ENCODE assay signal across 18 cellular contexts in the genomic region with DNA sequence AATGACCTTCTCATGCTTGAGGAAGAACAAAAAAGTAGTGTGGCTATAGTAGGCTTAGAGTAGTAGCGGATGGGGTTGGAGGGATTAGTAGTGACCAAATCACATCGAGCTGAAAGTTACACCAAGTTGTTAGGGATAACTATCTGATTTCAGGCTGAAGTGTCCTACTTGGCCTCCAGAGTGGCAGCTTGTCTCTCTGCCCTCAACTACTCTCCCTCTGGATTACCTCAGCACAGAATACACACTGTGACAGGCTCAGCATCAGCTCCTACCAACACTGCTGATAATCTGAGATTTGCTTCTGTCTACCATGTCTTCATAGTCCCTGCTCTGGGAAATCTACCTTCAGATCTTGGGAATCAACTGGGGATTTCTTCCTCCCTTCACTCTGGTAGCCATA.
DNase-seq lines count a peak whose midpoint lies in the region; FAIRE-seq and TF ChIP-seq lines count a peak whose summit lies in the region.
"Had no signal": no experiment of that assay in that cellular context is flagged by ENCODE, and none has a peak within 500 bp of the region (broad histone marks: within the 10 kb centered on the region; RNA-seq: fewer than 3 reads in every experiment).

No MANE protein-coding gene starts in this region.

- H2BK15ac ChIP-seq in H1 (ENCODE audit: low read length): no peak overlapping the region

- H3K23ac ChIP-seq in H1 (ENCODE audit: insufficient read length): no peak overlapping the region

- H3K36me3 Mint-ChIP-seq in neural progenitor cell: peaks cover 22% of the 10 kb centered on the region

- H3F3A ChIP-seq in neural progenitor cell (ENCODE audit: low read depth): no peaks in the 10 kb centered on the region

- no peak overlapping the region for H2BK120ac ChIP-seq in H1 (replicated peaks; ENCODE audit: low read depth, low read length)

- TF ChIP-seq RAD21 in H1 (IDR thresholded peaks at IDR 0.05 in 1 of 2, conservative IDR thresholded peaks at IDR 0.05 in 1 of 2; ENCODE audit: low read depth in 2 of 2, low read length in 2 of 2): no peak

- H3K27ac ChIP-seq in H1 (ENCODE audit: low read depth, low read length) (no peak overlapping the region), neural progenitor cell (no peak overlapping the region)
- H3K27ac ChIP-seq: 22Rv1, A549, C4-2B had no signal

- H3K9me3 ChIP-seq in H1 (ENCODE audit: insufficient read depth in 2 of 2, low read depth in 1 of 2, low read length in 1 of 2) (peaks cover 0 to 4% of the 10 kb centered on the region in 2 experiments; a peak in 2 of 4 replicates), neural progenitor cell (ENCODE audit: low read depth) (peaks cover 6% of the 10 kb centered on the region)

- no peak overlapping the region for H3K4me3 ChIP-seq in H1 (ENCODE audit: extremely low read depth in 1 of 4, insufficient read depth in 2 of 4, low read depth in 3 of 4, low read length in 4 of 4)
- H3K4me3 ChIP-seq in neural progenitor cell: no peak overlapping the region
- H3K4me3 ChIP-seq: A549, GM12878, HAP-1 had no signal

- H3K27ac Mint-ChIP-seq in neural progenitor cell: peak overlapping the region; percentile 40
- H3K27ac Mint-ChIP-seq: CD4-positive, alpha-beta T cell had no signal

- H3K4me1 Mint-ChIP-seq in neural progenitor cell: peaks cover 20% of the 10 kb centered on the region

- DNase-seq in DMS53 (lab: John Stamatoyannopoulos, UW) (peak; percentile 39), DMS53 treated with DMSO at 0.1 percent for 48 hours (lab: John Stamatoyannopoulos, UW; ENCODE audit: unreplicated experiment) (no peak), H1 (ENCODE audit: low read depth in 1 of 2, low spot score in 2 of 2) (no peak), neural progenitor cell (ENCODE audit: low spot score) (no peak), frontal cortex (ENCODE audit: low spot score in 2 of 2) (no peak)
- no peak for DNase-seq in stimulated activated CD4-positive, alpha-beta T cell treated with anti-CD3 and anti-CD28 coated beads, Interleukin-15, amount 100 ng/mL, for 24 hours
- DNase-seq in activated naive CD4-positive, alpha-beta T cell treated with anti-CD3 and anti-CD28 coated beads, Interleukin-2, amount 50 U/mL, for 16 hours: no peak
- DNase-seq: AML-193; Caco-2; CD4-positive, alpha-beta T cell; DMS79 treated with DMSO at 0.1 percent for 48 hours; EL had no signal

- H3K4ac ChIP-seq in H1 (replicated peaks; ENCODE audit: insufficient read length, low read depth, low read length): no peak overlapping the region

- H4K20me1 ChIP-seq in H1 (replicated peaks in 1 of 2; ENCODE audit: control insufficient read depth in 1 of 2, insufficient read depth in 2 of 2, low read length in 2 of 2) (no peaks in the 10 kb centered on the region), neural progenitor cell (ENCODE audit: low read depth) (no peaks in the 10 kb centered on the region)

- no peak for TF ChIP-seq POLR2A in H1 (IDR thresholded peaks at IDR 0.05; ENCODE audit: control extremely low read depth in 1 of 2, low read depth in 2 of 2, low read length in 2 of 2)

- H2BK12ac ChIP-seq in H1 (ENCODE audit: low read depth, low read length): no peak overlapping the region

- H2AK5ac ChIP-seq in H1 (ENCODE audit: low read depth, low read length): no peak overlapping the region

- peaks cover 5% of the 10 kb centered on the region for H3K27me3 Mint-ChIP-seq in neural progenitor cell (ENCODE audit: insufficient read depth, low read depth)
- H3K27me3 Mint-ChIP-seq: CD4-positive, alpha-beta T cell had no signal

- H3K9me3 Mint-ChIP-seq in neural progenitor cell: peaks cover 56% of the 10 kb centered on the region

- no peak overlapping the region for H2BK5ac ChIP-seq in H1 (ENCODE audit: low read depth, low read length)

- POLR2A ChIA-PET in H1 (lab: Charles Lee; ENCODE audit: partially characterized antibody): no interaction called here

- peaks cover 0 to 3% (median under 1%) of the 10 kb centered on the region in 4 experiments; a peak in 2 of 7 replicates for H3K4me1 ChIP-seq in H1 (replicated peaks in 1 of 4; ENCODE audit: control insufficient read depth in 3 of 4, insufficient read depth in 4 of 4, low read length in 3 of 4)
- peaks cover 12% of the 10 kb centered on the region for H3K4me1 ChIP-seq in neural progenitor cell
- H3K4me1 ChIP-seq: A549, HAP-1 had no signal

- no peak overlapping the region for H4K8ac ChIP-seq in H1 (ENCODE audit: extremely low read depth, insufficient read depth, low read length)

- CTCF ChIA-PET in H1 (lab: Charles Lee; ENCODE audit: partially characterized antibody): no interaction called here

- H4K91ac ChIP-seq in H1 (replicated peaks; ENCODE audit: insufficient read length, low read length): no peak overlapping the region

- WGBS in H1 (ENCODE audit: extremely low coverage in 1 of 2, insufficient coverage in 1 of 2, insufficient read length in 1 of 2, insufficient replicate concordance in 2 of 2, low coverage in 1 of 2, low lambda C conversion rate in 2 of 2, missing lambda C conversion rate in 1 of 2), 2 experiments: 81% methylated on average over 2 of the region's 2 CpGs; no CpG with 5 or more reads in 1 of the 2 experiments

- H3K23me2 ChIP-seq in H1 (ENCODE audit: low read depth, low read length): no peaks in the 10 kb centered on the region

- H3K4me2 ChIP-seq in H1 (ENCODE audit: insufficient read depth in 1 of 2, low read depth in 2 of 2, low read length in 2 of 2): no peak overlapping the region
- no peak overlapping the region for H3K4me2 ChIP-seq in neural progenitor cell
- H3K4me2 ChIP-seq: A549 had no signal

- H3K18ac ChIP-seq in H1 (ENCODE audit: extremely low read depth, low read length): no peak overlapping the region

- no peak overlapping the region for H2BK20ac ChIP-seq in H1 (ENCODE audit: low read length)

- H3K14ac ChIP-seq in H1 (ENCODE audit: insufficient read length): no peak overlapping the region

- H3K27me3 ChIP-seq in H1 (replicated peaks in 1 of 4; ENCODE audit: control insufficient read depth in 3 of 4, extremely low read depth in 1 of 4, insufficient read depth in 3 of 4, low read length in 3 of 4) (no peaks in the 10 kb centered on the region), neural progenitor cell (no peaks in the 10 kb centered on the region)

- no peak for FAIRE-seq in H1 (lab: Jason Lieb, UNC)
- no peak for FAIRE-seq in frontal cortex (lab: Jason Lieb, UNC)
- FAIRE-seq: A549, D721Med, GM12878 had no signal

- H3K79me1 ChIP-seq in H1 (ENCODE audit: low read depth, low read length): no peaks in the 10 kb centered on the region

- peak overlapping the region; percentile 99 for H2AFZ ChIP-seq in H1 (ENCODE audit: low read length)
- H2AFZ ChIP-seq in neural progenitor cell (replicated peaks): peak overlapping the region; percentile 28

- no peak for TF ChIP-seq EP300 in H1 (IDR thresholded peaks at IDR 0.05; ENCODE audit: borderline replicate concordance in 1 of 2, low read depth in 2 of 2, low read length in 2 of 2)

- H3K56ac ChIP-seq in H1 (replicated peaks; ENCODE audit: insufficient read length, low read depth, low read length): no peak overlapping the region

- H4K5ac ChIP-seq in H1 (ENCODE audit: insufficient read length, low read depth, low read length): no peak overlapping the region

- no peak overlapping the region for H3K4me3 Mint-ChIP-seq in neural progenitor cell
- H3K4me3 Mint-ChIP-seq: CD4-positive, alpha-beta T cell had no signal

- no peak overlapping the region for H3K9ac ChIP-seq in H1 (replicated peaks in 1 of 4; ENCODE audit: extremely low read depth in 1 of 4, low read depth in 3 of 4, low read length in 3 of 4)
- H3K9ac ChIP-seq in neural progenitor cell: no peak overlapping the region

- H3K36me3 ChIP-seq in H1 (ENCODE audit: control insufficient read depth in 2 of 4, insufficient read depth in 4 of 4, low read length in 3 of 4) (no peaks in the 10 kb centered on the region), neural progenitor cell (peaks cover 11% of the 10 kb centered on the region)
- H3K36me3 ChIP-seq: HAP-1 had no signal

- TF ChIP-seq CTCF in H1 (IDR thresholded peaks at IDR 0.05; ENCODE audit: control extremely low read depth in 1 of 3, insufficient read depth in 1 of 3, low read depth in 1 of 3, low read length in 3 of 3) (no peak), neural progenitor cell (IDR thresholded peaks at IDR 0.05) (no peak)

- H3K79me2 ChIP-seq in H1 (ENCODE audit: control insufficient read depth in 1 of 2, insufficient read depth in 2 of 2, low read length in 2 of 2) (no peaks in the 10 kb centered on the region), neural progenitor cell (ENCODE audit: low read depth) (no peaks in the 10 kb centered on the region)

TF ChIP-seq in H1, 55 proteins besides CTCF, POLR2A, EP300 and RAD21:
- TF ChIP-seq TCF12 (IDR thresholded peaks at IDR 0.05; ENCODE audit: low read depth, low read length): no peak
- no peak for TF ChIP-seq SRF (IDR thresholded peaks at IDR 0.05; ENCODE audit: low read depth, low read length)
- TF ChIP-seq BRCA1 (IDR thresholded peaks at IDR 0.05; ENCODE audit: low read depth, low read length): no peak
- TF ChIP-seq SP2 (IDR thresholded peaks at IDR 0.05; ENCODE audit: low read length): no peak
- TF ChIP-seq, protein P1, sequence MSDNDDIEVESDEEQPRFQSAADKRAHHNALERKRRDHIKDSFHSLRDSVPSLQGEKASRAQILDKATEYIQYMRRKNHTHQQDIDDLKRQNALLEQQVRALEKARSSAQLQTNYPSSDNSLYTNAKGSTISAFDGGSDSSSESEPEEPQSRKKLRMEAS (IDR thresholded peaks at IDR 0.05): no peak
- TF ChIP-seq TAF7 (optimal IDR thresholded peaks at IDR 0.05; ENCODE audit: borderline replicate concordance, low read depth, low read length): no peak
- TF ChIP-seq KDM1A (IDR thresholded peaks at IDR 0.05; ENCODE audit: borderline replicate concordance, low read length): no peak
- no peak for TF ChIP-seq CEBPB (IDR thresholded peaks at IDR 0.05; ENCODE audit: low read depth, low read length)
- TF ChIP-seq PHF8 (conservative IDR thresholded peaks at IDR 0.05; ENCODE audit: low read depth, low read length): no peak
